21 cellular contexts compared by ENCODE assay signal in the genomic region with DNA sequence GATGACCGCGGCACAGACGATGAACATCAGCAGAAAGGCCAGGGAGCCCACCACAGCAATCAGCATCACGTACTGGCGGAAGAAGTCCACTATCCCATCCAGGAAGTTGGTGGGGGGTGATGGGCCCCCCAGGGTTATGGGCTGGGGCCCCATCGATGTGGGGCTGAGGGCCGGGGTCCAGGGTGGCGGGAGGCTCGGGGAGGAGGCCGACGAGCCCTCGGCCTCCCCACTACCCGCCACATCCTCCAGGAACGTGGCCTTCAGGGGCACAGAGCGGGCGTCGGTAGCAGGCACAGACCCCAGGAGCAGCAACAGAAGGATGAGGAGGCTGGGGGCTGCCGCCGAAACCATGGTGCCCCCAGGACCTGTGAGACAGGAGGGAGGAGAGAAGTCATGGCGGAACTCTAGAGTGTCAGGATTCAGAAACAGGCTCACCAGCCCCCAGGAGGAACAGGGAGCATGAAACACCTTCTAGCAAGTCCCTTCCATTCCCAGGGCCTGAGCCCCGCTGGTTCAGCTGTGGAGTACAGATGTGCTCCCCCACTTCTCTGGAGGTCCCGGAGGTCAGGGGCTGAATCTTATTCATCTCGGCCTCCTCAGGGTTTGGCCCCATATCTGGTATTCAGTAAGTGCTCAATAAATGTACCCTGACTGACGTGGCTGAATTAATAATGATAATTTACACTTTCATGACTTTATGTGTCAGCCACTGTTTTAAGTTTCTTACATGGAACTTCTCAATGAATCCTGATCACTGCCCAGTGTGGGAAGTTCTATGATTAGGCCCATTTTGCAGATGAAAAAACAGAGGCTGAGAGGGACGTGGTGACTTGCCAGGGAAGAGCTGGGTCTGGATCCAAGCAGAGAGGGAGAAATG. TPM values are rescaled to one million over a fixed set of nuclear protein-coding genes. Genes with fewer than 3 reads are reported as not detected.
"Had no signal": no experiment of that assay in that cellular context is flagged by ENCODE, and none has a peak within 500 bp of the region (broad histone marks: within the 10 kb centered on the region; RNA-seq: fewer than 3 reads in every experiment).

No MANE protein-coding gene starts in this region.

- H3K36me3 ChIP-seq: breast epithelium, SJCRH30 had no signal

- H3K27ac ChIP-seq: RWPE1, SJCRH30 had no signal

- H3K9me3 ChIP-seq: breast epithelium, SJCRH30 had no signal

- DNase-seq: activated B cell treated with CpG ODN at 0.5 μM for 24 hours; activated CD8-positive, alpha-beta memory T cell treated with anti-CD3 and anti-CD28 coated beads, Interleukin-2, amount 50 U/mL, for 4 hours; activated CD8-positive, alpha-beta T cell treated with anti-CD3 and anti-CD28 coated beads for 36 hours; activated effector memory CD4-positive, alpha-beta T cell treated with Interleukin-2 at 50 U/mL for 16 hours; activated naive CD4-positive, alpha-beta T cell; activated T-cell treated with anti-CD3 and anti-CD28 coated beads, Interleukin-2, amount 50 U/mL, for 24 hours; caudate nucleus; Karpas-422; MM.1S; NCI-H1105; NCI-H1436 treated with DMSO at 0.1 percent for 48 hours; NCI-H187; NCI-H2081; NCI-H510A treated with DMSO at 0.1 percent for 48 hours; NK-92 treated with Interleukin-12 subunit alpha and Interleukin-12 subunit beta, amount 100 ng/mL, for 24 hours; OCI-M1; Right ventricle myocardium superior; SJCRH30 had no signal

- H3K4me1 ChIP-seq: breast epithelium had no signal

- H3K27me3 ChIP-seq: breast epithelium, SJCRH30 had no signal

- H3K4me3 ChIP-seq: breast epithelium, SJCRH30 had no signal

RNA-seq across cellular contexts. Expression of gene TMEM119, which starts 5.6 kb away (rescaled TPM):
- total RNA-seq: activated B cell treated with CpG ODN at 0.5 μM for 24 hours; activated CD8-positive, alpha-beta T cell treated with anti-CD3 and anti-CD28 coated beads for 36 hours; activated T-helper 1 cell treated with anti-CD3 and anti-CD28 coated beads, Interleukin-12 subunit alpha, Interleukin-12 subunit beta, Interleukin-2, Interleukin-4 antibody, amounts not matched to agents 30 ng/mL and 10 ng/mL and 1 ng/mL, durations not matched to agents 14 hours and 24 hours and 36 hours had no signal
